Comparison of ENCODE assay signal across 1 cellular context in the genomic region with DNA sequence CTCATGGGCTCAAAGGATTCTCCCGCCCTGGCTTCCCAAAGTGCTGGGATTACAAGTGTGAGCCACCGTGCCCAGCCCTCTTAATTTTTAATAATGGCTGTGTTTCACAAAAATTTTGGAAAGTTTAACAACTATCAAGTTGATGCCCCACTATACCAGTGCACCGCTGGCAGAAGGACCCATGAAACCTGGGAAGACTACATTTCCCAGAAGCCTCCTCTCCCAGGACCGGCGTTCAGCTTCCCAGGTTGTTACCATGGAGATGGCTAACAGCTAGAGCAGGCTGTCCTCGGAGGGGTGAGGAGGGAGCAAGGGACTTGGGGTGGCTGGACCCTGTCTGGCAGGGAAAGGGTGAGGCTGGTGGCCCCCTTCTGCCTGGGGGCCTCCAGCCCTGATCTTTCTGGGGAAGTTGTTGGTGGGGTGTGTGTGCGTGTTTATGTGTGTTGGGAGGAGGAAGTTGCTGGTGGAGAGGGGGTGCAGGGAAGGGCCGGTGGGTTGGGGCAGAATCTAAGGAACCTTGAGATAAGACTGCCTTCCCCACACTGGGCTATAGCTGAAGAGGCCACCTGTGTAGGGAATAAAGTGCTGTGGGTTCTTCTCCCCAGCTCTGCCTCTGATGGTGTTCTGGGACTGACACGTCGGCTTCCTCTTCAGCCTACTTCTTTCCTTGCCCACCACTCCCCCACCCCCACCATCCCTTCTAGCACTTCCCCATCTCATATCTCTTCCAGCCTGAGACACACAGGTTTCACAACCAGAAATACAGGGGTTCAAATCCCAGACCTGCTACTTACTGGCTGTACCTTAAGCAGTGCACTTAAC.
TF ChIP-seq lines count a peak whose summit lies in the region.

A gene with protein sequence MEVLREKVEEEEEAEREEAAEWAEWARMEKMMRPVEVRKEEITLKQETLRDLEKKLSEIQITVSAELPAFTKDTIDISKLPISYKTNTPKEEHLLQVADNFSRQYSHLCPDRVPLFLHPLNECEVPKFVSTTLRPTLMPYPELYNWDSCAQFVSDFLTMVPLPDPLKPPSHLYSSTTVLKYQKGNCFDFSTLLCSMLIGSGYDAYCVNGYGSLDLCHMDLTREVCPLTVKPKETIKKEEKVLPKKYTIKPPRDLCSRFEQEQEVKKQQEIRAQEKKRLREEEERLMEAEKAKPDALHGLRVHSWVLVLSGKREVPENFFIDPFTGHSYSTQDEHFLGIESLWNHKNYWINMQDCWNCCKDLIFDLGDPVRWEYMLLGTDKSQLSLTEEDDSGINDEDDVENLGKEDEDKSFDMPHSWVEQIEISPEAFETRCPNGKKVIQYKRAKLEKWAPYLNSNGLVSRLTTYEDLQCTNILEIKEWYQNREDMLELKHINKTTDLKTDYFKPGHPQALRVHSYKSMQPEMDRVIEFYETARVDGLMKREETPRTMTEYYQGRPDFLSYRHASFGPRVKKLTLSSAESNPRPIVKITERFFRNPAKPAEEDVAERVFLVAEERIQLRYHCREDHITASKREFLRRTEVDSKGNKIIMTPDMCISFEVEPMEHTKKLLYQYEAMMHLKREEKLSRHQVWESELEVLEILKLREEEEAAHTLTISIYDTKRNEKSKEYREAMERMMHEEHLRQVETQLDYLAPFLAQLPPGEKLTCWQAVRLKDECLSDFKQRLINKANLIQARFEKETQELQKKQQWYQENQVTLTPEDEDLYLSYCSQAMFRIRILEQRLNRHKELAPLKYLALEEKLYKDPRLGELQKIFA (plus strand): TSS at position 251 of the 822 bp plus-strand sequence. CDS start 3,144 bp downstream, outside the sequence.

TF ChIP-seq in liver, 16 proteins besides CTCF, POLR2A, EP300 and RAD21 (continued from another document):
- TF ChIP-seq, protein P1, sequence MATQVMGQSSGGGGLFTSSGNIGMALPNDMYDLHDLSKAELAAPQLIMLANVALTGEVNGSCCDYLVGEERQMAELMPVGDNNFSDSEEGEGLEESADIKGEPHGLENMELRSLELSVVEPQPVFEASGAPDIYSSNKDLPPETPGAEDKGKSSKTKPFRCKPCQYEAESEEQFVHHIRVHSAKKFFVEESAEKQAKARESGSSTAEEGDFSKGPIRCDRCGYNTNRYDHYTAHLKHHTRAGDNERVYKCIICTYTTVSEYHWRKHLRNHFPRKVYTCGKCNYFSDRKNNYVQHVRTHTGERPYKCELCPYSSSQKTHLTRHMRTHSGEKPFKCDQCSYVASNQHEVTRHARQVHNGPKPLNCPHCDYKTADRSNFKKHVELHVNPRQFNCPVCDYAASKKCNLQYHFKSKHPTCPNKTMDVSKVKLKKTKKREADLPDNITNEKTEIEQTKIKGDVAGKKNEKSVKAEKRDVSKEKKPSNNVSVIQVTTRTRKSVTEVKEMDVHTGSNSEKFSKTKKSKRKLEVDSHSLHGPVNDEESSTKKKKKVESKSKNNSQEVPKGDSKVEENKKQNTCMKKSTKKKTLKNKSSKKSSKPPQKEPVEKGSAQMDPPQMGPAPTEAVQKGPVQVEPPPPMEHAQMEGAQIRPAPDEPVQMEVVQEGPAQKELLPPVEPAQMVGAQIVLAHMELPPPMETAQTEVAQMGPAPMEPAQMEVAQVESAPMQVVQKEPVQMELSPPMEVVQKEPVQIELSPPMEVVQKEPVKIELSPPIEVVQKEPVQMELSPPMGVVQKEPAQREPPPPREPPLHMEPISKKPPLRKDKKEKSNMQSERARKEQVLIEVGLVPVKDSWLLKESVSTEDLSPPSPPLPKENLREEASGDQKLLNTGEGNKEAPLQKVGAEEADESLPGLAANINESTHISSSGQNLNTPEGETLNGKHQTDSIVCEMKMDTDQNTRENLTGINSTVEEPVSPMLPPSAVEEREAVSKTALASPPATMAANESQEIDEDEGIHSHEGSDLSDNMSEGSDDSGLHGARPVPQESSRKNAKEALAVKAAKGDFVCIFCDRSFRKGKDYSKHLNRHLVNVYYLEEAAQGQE (IDR thresholded peaks at IDR 0.05) = no peak
